In genomic region chr3:8336456-8336855, GRCh38 we compare ENCODE assay signal across 14 cellular contexts.
A peak's percentile ranks its signal among the peaks of the same experiment; 100 is the strongest.
DNase-seq lines count a peak whose midpoint lies in the region; TF ChIP-seq lines count a peak whose summit lies in the region.
"Had no signal": no experiment of that assay in that cellular context is flagged by ENCODE, and none has a peak within 500 bp of the region (broad histone marks: within the 10 kb centered on the region; RNA-seq: fewer than 3 reads in every experiment).

No MANE protein-coding gene starts in this region.

- no peaks in the 10 kb centered on the region for H3K27me3 Mint-ChIP-seq in neural progenitor cell (ENCODE audit: insufficient read depth, low read depth)

- no peaks in the 10 kb centered on the region for H3K4me1 ChIP-seq in neural progenitor cell
- H3K4me1 ChIP-seq: Peyer's patch had no signal

- no peaks in the 10 kb centered on the region for H3K27me3 ChIP-seq in neural progenitor cell
- H3K27me3 ChIP-seq: Peyer's patch, tibial artery had no signal

- in situ Hi-C loops in astrocyte of the spinal cord (cut with HindIII; ENCODE audit: low sequenced_read_pairs): no loop called here

- TF ChIP-seq CTCF in astrocyte of the spinal cord (IDR thresholded peaks at IDR 0.05; ENCODE audit: low read depth, low read length): peak; percentile 35
- TF ChIP-seq CTCF in neural progenitor cell (IDR thresholded peaks at IDR 0.05): peak; percentile 55

- H2AFZ ChIP-seq in neural progenitor cell (replicated peaks): no peak overlapping the region

- no peaks in the 10 kb centered on the region for H3F3A ChIP-seq in neural progenitor cell (ENCODE audit: low read depth)

- H3K4me3 Mint-ChIP-seq in neural progenitor cell: no peak overlapping the region

- H4K20me1 ChIP-seq in neural progenitor cell (ENCODE audit: low read depth): no peaks in the 10 kb centered on the region

- H3K9me3 Mint-ChIP-seq in neural progenitor cell: no peaks in the 10 kb centered on the region

- H3K9me3 ChIP-seq in neural progenitor cell (ENCODE audit: low read depth): no peaks in the 10 kb centered on the region
- H3K9me3 ChIP-seq: Peyer's patch, tibial artery had no signal

- H3K36me3 ChIP-seq in neural progenitor cell: no peaks in the 10 kb centered on the region
- H3K36me3 ChIP-seq: Peyer's patch, tibial artery had no signal

- H3K27ac ChIP-seq in neural progenitor cell (no peak overlapping the region), caudate nucleus (ENCODE audit: low read depth, low read length) (no peak overlapping the region)
- H3K27ac ChIP-seq: Peyer's patch, tibial artery had no signal

- no peaks in the 10 kb centered on the region for H3K36me3 Mint-ChIP-seq in neural progenitor cell

- H3K4me2 ChIP-seq in neural progenitor cell: no peak overlapping the region

- H3K4me1 Mint-ChIP-seq in neural progenitor cell: no peaks in the 10 kb centered on the region

- no peak overlapping the region for H3K27ac Mint-ChIP-seq in neural progenitor cell

- DNase-seq in DMS53 (lab: John Stamatoyannopoulos, UW): peak; percentile 3
- no peak for DNase-seq in DMS53 treated with DMSO at 0.1 percent for 48 hours (lab: John Stamatoyannopoulos, UW; ENCODE audit: unreplicated experiment)
- peak; percentile 25 for DNase-seq in HuH-7.5 (ENCODE audit: low spot score)
- no peak for DNase-seq in astrocyte of the spinal cord (ENCODE audit: low read depth, low spot score)
- DNase-seq in neural progenitor cell (ENCODE audit: low spot score): peak; percentile 19
- DNase-seq in kidney glomerular epithelial cell (lab: John Stamatoyannopoulos, UW): no peak
- no peak for DNase-seq in NK-92 treated with Interleukin-12 subunit alpha and Interleukin-12 subunit beta, amount 100 ng/mL, for 24 hours (lab: John Stamatoyannopoulos, UW)
- DNase-seq in caudate nucleus (lab: John Stamatoyannopoulos, UW): no peak
- DNase-seq: activated effector memory CD4-positive, alpha-beta T cell treated with Interleukin-2 at 50 U/mL for 16 hours; cerebellar nuclear complex; NCI-H1417; Peyer's patch; tibial artery had no signal

- no peaks in the 10 kb centered on the region for H3K79me2 ChIP-seq in neural progenitor cell (ENCODE audit: low read depth)

- H3K9ac ChIP-seq in neural progenitor cell: no peak overlapping the region

- H3K4me3 ChIP-seq in astrocyte of the spinal cord (ENCODE audit: low read depth, low read length) (no peak overlapping the region), neural progenitor cell (no peak overlapping the region)
- H3K4me3 ChIP-seq: lung, Peyer's patch, tibial artery had no signal

Comparison
In these comparisons a context has a peak if more than half of its experiments do, and no peak if none do; other contexts are left out.
1. DNase-seq: peak in DMS53 (single experiment), HuH-7.5 (single experiment) and neural progenitor cell (single experiment); none in DMS53 treated with DMSO at 0.1 percent for 48 hours (single experiment), astrocyte of the spinal cord (single experiment), kidney glomerular epithelial cell (single experiment), NK-92 treated with Interleukin-12 subunit alpha and Interleukin-12 subunit beta, amount 100 ng/mL, for 24 hours (single experiment) and caudate nucleus (0 of 61).